31 cellular contexts compared by ENCODE assay signal in genomic region chr11:69922015-69922595, GRCh38.
DNase-seq lines count a peak whose midpoint lies in the region; ATAC-seq and TF ChIP-seq lines count a peak whose summit lies in the region.
"Had no signal": no experiment of that assay in that cellular context is flagged by ENCODE, and none has a peak within 500 bp of the region (broad histone marks: within the 10 kb centered on the region; RNA-seq: fewer than 3 reads in every experiment).

No MANE protein-coding gene starts in this region.

- H3K36me3 Mint-ChIP-seq in activated naive CD4-positive, alpha-beta T cell treated with anti-CD3 and anti-CD28 coated beads, Interleukin-2, amount 50 U/mL, for 24 hours: no peaks in the 10 kb centered on the region
- no peaks in the 10 kb centered on the region for H3K36me3 Mint-ChIP-seq in activated naive CD4-positive, alpha-beta T cell treated with anti-CD3 and anti-CD28 coated beads, Interleukin-2, amount 10 ng/mL, durations not matched to agents 7 days and 5 days
- no peaks in the 10 kb centered on the region for H3K36me3 Mint-ChIP-seq in mesothelial cell of epicardium
- H3K36me3 Mint-ChIP-seq: CD8-positive, alpha-beta memory T cell had no signal

- H3K4me1 ChIP-seq in suprapubic skin: peaks cover 10% of the 10 kb centered on the region

- TF ChIP-seq CTCF in suprapubic skin (IDR thresholded peaks at IDR 0.05) (no peak), mesothelial cell of epicardium (IDR thresholded peaks at IDR 0.05; ENCODE audit: unreplicated experiment) (no peak), GM13977 (IDR thresholded peaks at IDR 0.05; ENCODE audit: extremely low read depth, insufficient read depth, missing control alignments) (no peak)

- H3K27ac ChIP-seq in suprapubic skin: peak overlapping the region; percentile 3
- H3K27ac ChIP-seq: A549, testis, vagina had no signal

- DNase-seq in activated naive CD4-positive, alpha-beta T cell treated with anti-CD3 and anti-CD28 coated beads, Interleukin-2, amount 10 ng/mL, durations not matched to agents 7 days and 5 days: no peak
- peak; percentile 66 for DNase-seq in RPMI7951 (ENCODE audit: low read depth)
- peak; percentile 2 to 12 for DNase-seq in left colon
- DNase-seq in suprapubic skin (ENCODE audit: low spot score in 2 of 2): peak; percentile 64 to 69
- no peak for DNase-seq in NCI-H748 (lab: John Stamatoyannopoulos, UW; ENCODE audit: unreplicated experiment)
- no peak for DNase-seq in mesothelial cell of epicardium (ENCODE audit: low spot score in 2 of 2, unreplicated experiment in 2 of 2)
- DNase-seq in GM13977 (ENCODE audit: low spot score): no peak
- DNase-seq: activated CD4-positive, CD25-positive, alpha-beta regulatory T cell treated with anti-CD3 and anti-CD28 coated beads, Interleukin-2, amount 50 U/mL, for 72 hours; activated CD8-positive, alpha-beta T cell treated with anti-CD3 and anti-CD28 coated beads for 36 hours; activated naive CD8-positive, alpha-beta T cell treated with anti-CD3 and anti-CD28 coated beads, Interleukin-2, amount 50 U/mL, for 24 hours; AML-193; DMS53; H9; KBM-7; mammary epithelial cell; MG63; NCI-H1417; NCI-H2081; NCI-H2227 treated with DMSO at 0.1 percent for 48 hours; NCI-H526 treated with DMSO at 0.1 percent for 48 hours; RPMI8226; stimulated activated naive CD4-positive, alpha-beta T cell treated with Interleukin-2 at 50 U/mL for 16 hours; testis had no signal

- no peaks in the 10 kb centered on the region for H3K9me3 Mint-ChIP-seq in activated naive CD4-positive, alpha-beta T cell treated with anti-CD3 and anti-CD28 coated beads, Interleukin-2, amount 50 U/mL, for 24 hours
- no peaks in the 10 kb centered on the region for H3K9me3 Mint-ChIP-seq in activated naive CD4-positive, alpha-beta T cell treated with anti-CD3 and anti-CD28 coated beads, Interleukin-2, amount 10 ng/mL, durations not matched to agents 7 days and 5 days
- no peaks in the 10 kb centered on the region for H3K9me3 Mint-ChIP-seq in mesothelial cell of epicardium
- H3K9me3 Mint-ChIP-seq: activated CD8-positive, alpha-beta T cell treated with anti-CD3 and anti-CD28 coated beads for 36 hours; activated naive CD8-positive, alpha-beta T cell treated with anti-CD3 and anti-CD28 coated beads, Interleukin-2, amount 50 U/mL, for 24 hours; activated T-helper 2 cell treated with anti-CD3 and anti-CD28 coated beads, Interferon-gamma antibody, Interleukin-2, Interleukin-4, amounts not matched to agents 10 μg/mL and 5 μg/mL and 100 μg/mL, durations not matched to agents 14 hours and 24 hours and 36 hours; CD8-positive, alpha-beta memory T cell; central memory CD8-positive, alpha-beta T cell; neural crest cell; T-helper 1 cell treated with Interleukin-12 subunit alpha and Interleukin-12 subunit beta and Interleukin-4 antibody, amounts not matched to agents 30 μg/mL and 1 μg/mL, for 36 hours had no signal

- H3K9me3 ChIP-seq in suprapubic skin: no peaks in the 10 kb centered on the region
- H3K9me3 ChIP-seq: A549, MG63, testis, vagina had no signal

- no peak for TF ChIP-seq EP300 in suprapubic skin (IDR thresholded peaks at IDR 0.05)

- TF ChIP-seq POLR2A in suprapubic skin (IDR thresholded peaks at IDR 0.05): no peak

- H3K27me3 ChIP-seq in suprapubic skin: peaks cover 52% of the 10 kb centered on the region
- H3K27me3 ChIP-seq: MG63, testis, vagina had no signal

- in situ Hi-C loops in GM13977 (cut with MboI; ENCODE audit: low pct_unique_long_range_greater_than_20kb, low sequenced_read_pairs, unreplicated experiment): loop anchor here (10.0 to 25.0 kb wide), 2 partner anchors 273 to 540 kb away; no protein-coding TSS in a partner anchor

- no peak overlapping the region for H3K4me3 ChIP-seq in suprapubic skin
- H3K4me3 ChIP-seq: A549, MG63, testis, vagina had no signal

- intact Hi-C loops in left colon (cut with DNase I, micrococcal nuclease): no loop called here

- no peak for ATAC-seq in left colon
- ATAC-seq: A549; activated CD8-positive, alpha-beta T cell treated with anti-CD3 and anti-CD28 coated beads for 36 hours; activated naive CD8-positive, alpha-beta T cell treated with anti-CD3 and anti-CD28 coated beads, Interleukin-2, amount 50 U/mL, for 24 hours had no signal

- H3K27me3 Mint-ChIP-seq in activated naive CD4-positive, alpha-beta T cell treated with anti-CD3 and anti-CD28 coated beads, Interleukin-2, amount 50 U/mL, for 24 hours: peaks cover 14% of the 10 kb centered on the region
- peaks cover 67% of the 10 kb centered on the region for H3K27me3 Mint-ChIP-seq in activated naive CD4-positive, alpha-beta T cell treated with anti-CD3 and anti-CD28 coated beads, Interleukin-2, amount 10 ng/mL, durations not matched to agents 7 days and 5 days
- peaks cover 45% of the 10 kb centered on the region for H3K27me3 Mint-ChIP-seq in mesothelial cell of epicardium (ENCODE audit: low read depth)

- CTCF ChIA-PET in activated naive CD4-positive, alpha-beta T cell treated with anti-CD3 and anti-CD28 coated beads, Interleukin-2, amount 10 ng/mL, durations not matched to agents 7 days and 5 days (lab: Charles Lee): interaction anchor here (1.4 to 1.9 kb wide), 2 partner anchors 11 to 15 kb away, joined by 3 to 6 read pairs; no protein-coding TSS in a partner anchor

- H3K4me1 Mint-ChIP-seq in activated naive CD4-positive, alpha-beta T cell treated with anti-CD3 and anti-CD28 coated beads, Interleukin-2, amount 50 U/mL, for 24 hours: peaks cover 5% of the 10 kb centered on the region
- peaks cover 4% of the 10 kb centered on the region for H3K4me1 Mint-ChIP-seq in activated naive CD4-positive, alpha-beta T cell treated with anti-CD3 and anti-CD28 coated beads, Interleukin-2, amount 10 ng/mL, durations not matched to agents 7 days and 5 days
- peaks cover 22% of the 10 kb centered on the region for H3K4me1 Mint-ChIP-seq in mesothelial cell of epicardium
- H3K4me1 Mint-ChIP-seq: central memory CD8-positive, alpha-beta T cell had no signal

- H3K4me3 Mint-ChIP-seq in activated naive CD4-positive, alpha-beta T cell treated with anti-CD3 and anti-CD28 coated beads, Interleukin-2, amount 50 U/mL, for 24 hours: no peak overlapping the region
- no peak overlapping the region for H3K4me3 Mint-ChIP-seq in activated naive CD4-positive, alpha-beta T cell treated with anti-CD3 and anti-CD28 coated beads, Interleukin-2, amount 10 ng/mL, durations not matched to agents 7 days and 5 days
- no peak overlapping the region for H3K4me3 Mint-ChIP-seq in mesothelial cell of epicardium
- H3K4me3 Mint-ChIP-seq: activated CD8-positive, alpha-beta T cell treated with anti-CD3 and anti-CD28 coated beads for 36 hours; activated naive CD8-positive, alpha-beta T cell treated with anti-CD3 and anti-CD28 coated beads, Interleukin-2, amount 50 U/mL, for 24 hours; CD8-positive, alpha-beta memory T cell; central memory CD8-positive, alpha-beta T cell; H9; neural crest cell; T-helper 1 cell treated with Interleukin-12 subunit alpha and Interleukin-12 subunit beta and Interleukin-4 antibody, amounts not matched to agents 30 μg/mL and 1 μg/mL, for 36 hours had no signal

- peak overlapping the region; percentile 2 for H3K27ac Mint-ChIP-seq in activated naive CD4-positive, alpha-beta T cell treated with anti-CD3 and anti-CD28 coated beads, Interleukin-2, amount 50 U/mL, for 24 hours
- no peak overlapping the region for H3K27ac Mint-ChIP-seq in activated naive CD4-positive, alpha-beta T cell treated with anti-CD3 and anti-CD28 coated beads, Interleukin-2, amount 10 ng/mL, durations not matched to agents 7 days and 5 days
- H3K27ac Mint-ChIP-seq in mesothelial cell of epicardium: no peak overlapping the region
- H3K27ac Mint-ChIP-seq: activated CD8-positive, alpha-beta T cell treated with anti-CD3 and anti-CD28 coated beads for 36 hours; activated naive CD8-positive, alpha-beta T cell treated with anti-CD3 and anti-CD28 coated beads, Interleukin-2, amount 50 U/mL, for 24 hours; activated T-helper 2 cell treated with anti-CD3 and anti-CD28 coated beads, Interferon-gamma antibody, Interleukin-2, Interleukin-4, amounts not matched to agents 10 μg/mL and 5 μg/mL and 100 μg/mL, durations not matched to agents 14 hours and 24 hours and 36 hours; CD8-positive, alpha-beta memory T cell; H9; T-helper 1 cell treated with Interleukin-12 subunit alpha and Interleukin-12 subunit beta and Interleukin-4 antibody, amounts not matched to agents 30 μg/mL and 1 μg/mL, for 36 hours had no signal

- H3K36me3 ChIP-seq in suprapubic skin: no peaks in the 10 kb centered on the region
- H3K36me3 ChIP-seq: MG63, vagina had no signal

- 50% methylated on average over 13 of the region's 17 CpGs for WGBS in suprapubic skin

Comparison
In these comparisons a context has a peak if more than half of its experiments do, and no peak if none do; other contexts are left out.
1. DNase-seq: peak in RPMI7951 (single experiment), left colon (2 of 2) and suprapubic skin (2 of 2); none in activated naive CD4-positive, alpha-beta T cell treated with anti-CD3 and anti-CD28 coated beads, Interleukin-2, amount 10 ng/mL, durations not matched to agents 7 days and 5 days (single experiment), NCI-H748 (single experiment), mesothelial cell of epicardium (0 of 2) and GM13977 (single experiment).